12 cellular contexts compared by ENCODE assay signal in genomic region chr7:102647813-102648212, GRCh38. TPM values are rescaled to one million over a fixed set of nuclear protein-coding genes. Genes with fewer than 3 reads are reported as not detected.
DNase-seq lines count a peak whose midpoint lies in the region; ATAC-seq and TF ChIP-seq lines count a peak whose summit lies in the region.
"Not testable (repeated sequence)": the region's sequence is repeated elsewhere in the genome, so short reads cannot be mapped to it uniquely, and the experiment has no call there.
"Had no signal": no experiment of that assay in that cellular context is flagged by ENCODE, and none has a peak within 500 bp of the region (broad histone marks: within the 10 kb centered on the region; RNA-seq: fewer than 3 reads in every experiment).

No MANE protein-coding gene starts in this region.

- ATAC-seq in Panc1, result peak; percentile 44; the same call in 1 of the 2 replicates
- ATAC-seq in left lung, result not testable (repeated sequence)
- peak; percentile 18 for ATAC-seq in sciatic nerve
- peak; percentile 13 for ATAC-seq in stimulated activated naive CD8-positive, alpha-beta T cell treated with anti-CD3 and anti-CD28 coated beads, Interleukin-15, amount 100 ng/mL, for 72 hours
- ATAC-seq in aorta (ENCODE audit: low FRiP score), result peak; percentile 39

- H3K27me3 Mint-ChIP-seq in chondrocyte (ENCODE audit: low read depth); stimulated activated naive CD8-positive, alpha-beta T cell treated with anti-CD3 and anti-CD28 coated beads, Interleukin-15, amount 100 ng/mL, for 72 hours: not testable (repeated sequence)

- in situ Hi-C loops in Panc1 (cut with HindIII; ENCODE audit: low pct_unique_long_range_greater_than_20kb, low sequenced_read_pairs), result not testable (repeated sequence)

- WGBS in aorta, 2 donors, result 97% methylated on average over 5 of the region's 7 CpGs

- H3K9me3 Mint-ChIP-seq in chondrocyte (ENCODE audit: low read depth); stimulated activated naive CD8-positive, alpha-beta T cell treated with anti-CD3 and anti-CD28 coated beads, Interleukin-15, amount 100 ng/mL, for 72 hours: not testable (repeated sequence)

- not testable (repeated sequence) for H3K36me3 ChIP-seq in Panc1 (ENCODE audit: control insufficient read depth, insufficient read depth, low read length); left lung; aorta (ENCODE audit: control insufficient read depth in 1 of 2, insufficient read depth in 2 of 2, low read length in 1 of 2)

- not testable (repeated sequence) for H3K4me3 ChIP-seq in Panc1 (ENCODE audit: low read depth in 2 of 2, low read length in 2 of 2); left lung; aorta (ENCODE audit: low read length in 2 of 2)

- not testable (repeated sequence) for TF ChIP-seq CTCF in Panc1 (IDR thresholded peaks at IDR 0.05); chondrocyte (IDR thresholded peaks at IDR 0.05); left lung (IDR thresholded peaks at IDR 0.05)

- intact Hi-C loops in Panc1 (cut with micrococcal nuclease; ENCODE audit: unreplicated experiment); cardiac septum (cut with DNase I); left lung (cut with DNase I); sciatic nerve (cut with DNase I); aorta (cut with DNase I): not testable (repeated sequence)

- H3K27ac ChIP-seq in Panc1 (ENCODE audit: low read length); left lung; aorta (ENCODE audit: low read depth in 1 of 2, low read length in 2 of 2): not testable (repeated sequence)

- H3K4me1 Mint-ChIP-seq in chondrocyte (ENCODE audit: low read depth); stimulated activated naive CD8-positive, alpha-beta T cell treated with anti-CD3 and anti-CD28 coated beads, Interleukin-15, amount 100 ng/mL, for 72 hours: not testable (repeated sequence)

- not testable (repeated sequence) for H3K4me3 Mint-ChIP-seq in chondrocyte (ENCODE audit: unreplicated experiment); stimulated activated naive CD8-positive, alpha-beta T cell treated with anti-CD3 and anti-CD28 coated beads, Interleukin-15, amount 100 ng/mL, for 72 hours

- DNase-seq in Panc1 (ENCODE audit: low read depth, low spot score), result not testable (repeated sequence)
- DNase-seq in activated CD8-positive, alpha-beta memory T cell treated with anti-CD3 and anti-CD28 coated beads, Interleukin-2, amount 50 U/mL, for 48 hours, result peak; percentile 52
- DNase-seq in chondrocyte (ENCODE audit: low spot score) (peak; percentile 21), cardiac septum (ENCODE audit: low spot score) (peak; percentile 75), left lung (peak; percentile 23 to 54), sciatic nerve (ENCODE audit: low spot score) (peak; percentile 46), aorta (peak in 1 of 2 donors; percentile 50)
- peak in 1 of 2 donors; percentile 10 for DNase-seq in stimulated activated naive CD8-positive, alpha-beta T cell treated with anti-CD3 and anti-CD28 coated beads, Interleukin-15, amount 100 ng/mL, for 72 hours

- not testable (repeated sequence) for H3K27ac Mint-ChIP-seq in chondrocyte (ENCODE audit: unreplicated experiment); stimulated activated naive CD8-positive, alpha-beta T cell treated with anti-CD3 and anti-CD28 coated beads, Interleukin-15, amount 100 ng/mL, for 72 hours

- CTCF ChIA-PET in Panc1 (lab: Charles Lee), result not testable (repeated sequence)

- not testable (repeated sequence) for H3K27me3 ChIP-seq in Panc1 (ENCODE audit: control insufficient read depth, insufficient read depth, low read length); left lung; aorta (ENCODE audit: control insufficient read depth in 1 of 2, insufficient read depth in 2 of 2, low read length in 1 of 2)

- H3K4me1 ChIP-seq in Panc1 (ENCODE audit: control insufficient read depth, insufficient read depth, low read length); left lung; aorta (ENCODE audit: control insufficient read depth in 1 of 2, insufficient read depth in 2 of 2, low read length in 2 of 2): not testable (repeated sequence)

- not testable (repeated sequence) for BruUV-seq in Panc1 (replicated peaks; lab: Mats Ljungman, UMichigan)

- not testable (repeated sequence) for H3K36me3 Mint-ChIP-seq in chondrocyte (ENCODE audit: low read depth)

- not testable (repeated sequence) for H3K9me3 ChIP-seq in Panc1 (ENCODE audit: control insufficient read depth, insufficient read depth, low read depth, low read length); left lung; aorta (ENCODE audit: control insufficient read depth, low read length)

- POLR2A ChIA-PET in Panc1 (lab: Charles Lee), result not testable (repeated sequence)

RNA-seq across cellular contexts. Expression of gene SPDYE2B, which starts 2.3 kb away (rescaled TPM):
- total RNA-seq in Panc1 (2021; ENCODE audit: unreplicated experiment) (not detected), chondrocyte (not detected in 3 replicates), cardiac septum (not detected), left lung (not detected), sciatic nerve (not detected), aorta (not detected)
- 0.76 TPM for polyA plus RNA-seq in Panc1 (2012; ENCODE audit: insufficient read length)
- polyA plus RNA-seq in aorta, result not detected
- total RNA-seq: CD4-positive, alpha-beta memory T cell; GM23338; HT-29 had no signal
- polyA plus RNA-seq: BJ; CD4-positive, alpha-beta memory T cell had no signal

RNA-seq across cellular contexts. Expression of gene UPK3BL1, which starts 5.2 kb away (rescaled TPM):
- total RNA-seq in Panc1 (2021; ENCODE audit: unreplicated experiment), result 23.1 TPM
- 7.6 TPM for polyA plus RNA-seq in Panc1 (2012; ENCODE audit: insufficient read length)
- 11.7 to 29.6 TPM (median 14.8 TPM) in 3 replicates for total RNA-seq in chondrocyte
- 10.3 TPM for total RNA-seq in cardiac septum
- total RNA-seq in left lung, result 10 to 100 TPM; 15.7 to 18.2 TPM
- total RNA-seq in sciatic nerve, result 23.0 TPM
- 10 to 100 TPM in 1 of 2 donors, 1 to 10 TPM in 1; 7.5 to 28.4 TPM for total RNA-seq in aorta
- 100 to 1,000 TPM in 1 of 2 donors, 10 to 100 TPM in 1; 21.0 to 142 TPM for polyA plus RNA-seq in aorta

RNA-seq across cellular contexts. Expression of gene POLR2J2, which starts 23.6 kb away (rescaled TPM):
- total RNA-seq in Panc1 (2021; ENCODE audit: unreplicated experiment) (10.0 TPM), chondrocyte (1.5 to 5.1 TPM (median 2.9 TPM) in 3 replicates), cardiac septum (6.5 TPM), left lung (10 to 100 TPM in 1 of 2 donors, 1 to 10 TPM in 1; 9.5 to 15.0 TPM), sciatic nerve (20.6 TPM), aorta (10 to 100 TPM in 1 of 2 donors, 1 to 10 TPM in 1; 10.0 to 22.1 TPM)
- 0.56 TPM for polyA plus RNA-seq in Panc1 (2012; ENCODE audit: insufficient read length)
- polyA plus RNA-seq in aorta, result 1 to 10 TPM in 1 of 2 donors, not detected in 1; 4.4 TPM

RNA-seq across cellular contexts. Expression of gene RASA4, which starts 31.3 kb away (rescaled TPM):
- total RNA-seq in Panc1 (2021; ENCODE audit: unreplicated experiment) (7.1 TPM), chondrocyte (16.5 to 26.0 TPM (median 24.0 TPM) in 3 replicates), cardiac septum (40.9 TPM), left lung (10 to 100 TPM; 22.9 to 43.2 TPM), sciatic nerve (233 TPM), aorta (100 to 1,000 TPM; 133 to 354 TPM)
- polyA plus RNA-seq in Panc1 (2012; ENCODE audit: insufficient read length), result 14.6 TPM
- 10 to 100 TPM; 19.2 to 62.0 TPM for polyA plus RNA-seq in aorta
